ENCODE assay signal across 27 cellular contexts in genomic region chr2:43473767-43474166, GRCh38.
"Had no signal": no experiment of that assay in that cellular context is flagged by ENCODE, and none has a peak within 500 bp of the region (broad histone marks: within the 10 kb centered on the region; RNA-seq: fewer than 3 reads in every experiment).

No MANE protein-coding gene starts in this region.

- H2AFZ ChIP-seq: hepatocyte had no signal

- H3K4me1 Mint-ChIP-seq: central memory CD8-positive, alpha-beta T cell had no signal

- H3K27ac Mint-ChIP-seq: dendritic cell treated with granulocyte-macrophage colony-stimulating factor and Interleukin-4, amounts not matched to agents 40 ng/mL and 50 ng/mL, for 4 days; endodermal cell; naive thymus-derived CD8-positive, alpha-beta T cell; stimulated activated effector memory CD8-positive, alpha-beta T cell treated with anti-CD3 and anti-CD28 coated beads, Interleukin-12 subunit alpha, Interleukin-12 subunit beta, amount 100 ng/mL, for 72 hours had no signal

- H3K9me3 ChIP-seq: colonic mucosa, esophagus muscularis mucosa, gastroesophageal sphincter, heart left ventricle, ovary, psoas muscle, sigmoid colon, stomach, tibial artery, upper lobe of right lung had no signal

- ATAC-seq: foreskin keratinocyte; gastroesophageal sphincter; heart left ventricle; left lobe of liver; naive thymus-derived CD8-positive, alpha-beta T cell; psoas muscle; stimulated activated effector memory CD8-positive, alpha-beta T cell treated with anti-CD3 and anti-CD28 coated beads, Interleukin-12 subunit alpha, Interleukin-12 subunit beta, amount 100 ng/mL, for 72 hours; upper lobe of right lung had no signal

- H3K4me3 Mint-ChIP-seq: central memory CD8-positive, alpha-beta T cell; dendritic cell treated with granulocyte-macrophage colony-stimulating factor and Interleukin-4, amounts not matched to agents 40 ng/mL and 50 ng/mL, for 4 days; endodermal cell; naive thymus-derived CD8-positive, alpha-beta T cell; neural crest cell; stimulated activated effector memory CD8-positive, alpha-beta T cell treated with anti-CD3 and anti-CD28 coated beads, Interleukin-12 subunit alpha, Interleukin-12 subunit beta, amount 100 ng/mL, for 72 hours had no signal

- H3K27me3 ChIP-seq: colonic mucosa, esophagus muscularis mucosa, foreskin keratinocyte, gastroesophageal sphincter, heart left ventricle, hepatocyte, ovary, sigmoid colon, stomach, tibial artery, upper lobe of right lung had no signal

- H3K4me2 ChIP-seq: hepatocyte had no signal

- H3K4me1 ChIP-seq: colonic mucosa, upper lobe of right lung had no signal

- H3K4me3 ChIP-seq: colonic mucosa, esophagus muscularis mucosa, gastroesophageal sphincter, heart left ventricle, hepatocyte, lung, ovary, psoas muscle, sigmoid colon, stomach, tibial artery, upper lobe of right lung had no signal

- H3K9me3 Mint-ChIP-seq: central memory CD8-positive, alpha-beta T cell; dendritic cell treated with granulocyte-macrophage colony-stimulating factor and Interleukin-4, amounts not matched to agents 40 ng/mL and 50 ng/mL, for 4 days; endodermal cell; naive thymus-derived CD8-positive, alpha-beta T cell; neural crest cell; stimulated activated effector memory CD8-positive, alpha-beta T cell treated with anti-CD3 and anti-CD28 coated beads, Interleukin-12 subunit alpha, Interleukin-12 subunit beta, amount 100 ng/mL, for 72 hours had no signal

- H3K79me2 ChIP-seq: hepatocyte had no signal

- H3K27me3 Mint-ChIP-seq: central memory CD8-positive, alpha-beta T cell; dendritic cell treated with granulocyte-macrophage colony-stimulating factor and Interleukin-4, amounts not matched to agents 40 ng/mL and 50 ng/mL, for 4 days; naive thymus-derived CD8-positive, alpha-beta T cell had no signal

- DNase-seq: colonic mucosa; effector CD8-positive, alpha-beta T cell; endodermal cell; heart left ventricle; kidney; mesendoderm; naive thymus-derived CD8-positive, alpha-beta T cell; ovary; posterior cingulate gyrus; psoas muscle; sigmoid colon; stimulated activated CD4-positive, alpha-beta T cell treated with anti-CD3 and anti-CD28 coated beads, Interleukin-2, amount 100 ng/mL, for 24 hours; stimulated activated CD4-positive, alpha-beta T cell treated with anti-CD3 and anti-CD28 coated beads, Interleukin-4, amount 100 ng/mL, for 24 hours; stimulated activated naive CD4-positive, alpha-beta T cell treated with Interleukin-2 at 50 U/mL for 16 hours; stomach; tibial artery; upper lobe of right lung had no signal

- H3K36me3 ChIP-seq: colonic mucosa, ovary, sigmoid colon, stomach, upper lobe of right lung had no signal

- H3K27ac ChIP-seq: colonic mucosa, esophagus muscularis mucosa, foreskin keratinocyte, gastroesophageal sphincter, heart left ventricle, hepatocyte, psoas muscle, stomach, tibial artery, upper lobe of right lung had no signal
